1 cellular context compared by ENCODE assay signal in the genomic region with DNA sequence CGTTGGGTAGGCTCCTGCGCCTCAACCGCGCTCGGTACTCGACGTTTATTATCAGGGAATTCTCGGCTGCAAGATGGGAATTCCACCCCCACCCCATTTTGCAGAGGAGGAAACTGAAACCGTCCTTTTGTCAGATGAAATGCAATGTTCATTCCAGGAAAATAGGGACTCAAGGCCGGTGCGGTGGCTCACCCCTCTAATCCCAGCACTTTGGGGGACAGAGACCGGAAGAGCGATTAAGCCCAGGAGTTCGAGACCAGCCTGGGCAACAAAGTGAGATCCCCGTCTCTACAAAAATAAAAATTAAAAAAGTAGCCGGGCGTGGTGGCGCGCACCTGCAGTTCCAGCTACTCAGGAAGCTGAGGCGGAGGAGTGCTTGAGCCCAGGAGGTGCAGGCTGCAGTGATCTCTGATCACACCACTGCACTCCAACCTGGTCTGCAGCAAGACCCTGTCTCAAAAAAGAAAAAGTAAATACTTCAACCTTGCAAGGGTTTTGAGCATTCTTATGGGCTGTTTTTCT.
TF ChIP-seq lines count a peak whose summit lies in the region.

No MANE protein-coding gene starts in this region.

TF ChIP-seq in H1, 55 proteins besides CTCF, POLR2A, EP300 and RAD21:
- TF ChIP-seq FOSL1 (IDR thresholded peaks at IDR 0.05; ENCODE audit: insufficient read depth, low read depth, low read length): no peak
- TF ChIP-seq, protein P1, sequence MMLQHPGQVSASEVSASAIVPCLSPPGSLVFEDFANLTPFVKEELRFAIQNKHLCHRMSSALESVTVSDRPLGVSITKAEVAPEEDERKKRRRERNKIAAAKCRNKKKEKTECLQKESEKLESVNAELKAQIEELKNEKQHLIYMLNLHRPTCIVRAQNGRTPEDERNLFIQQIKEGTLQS (IDR thresholded peaks at IDR 0.05; ENCODE audit: insufficient read depth, low read depth, low read length): no peak
- TF ChIP-seq KDM4A (IDR thresholded peaks at IDR 0.05; ENCODE audit: low read depth, low read length, severe bottlenecking): no peak
- TF ChIP-seq CBX5 (IDR thresholded peaks at IDR 0.05; ENCODE audit: low read depth, low read length): no peak
- TF ChIP-seq TEAD4 (IDR thresholded peaks at IDR 0.05; ENCODE audit: low read depth, low read length): no peak
- no peak for TF ChIP-seq SP2 (IDR thresholded peaks at IDR 0.05; ENCODE audit: low read length)
